ENCODE assay signal across 9 cellular contexts in the genomic region with DNA sequence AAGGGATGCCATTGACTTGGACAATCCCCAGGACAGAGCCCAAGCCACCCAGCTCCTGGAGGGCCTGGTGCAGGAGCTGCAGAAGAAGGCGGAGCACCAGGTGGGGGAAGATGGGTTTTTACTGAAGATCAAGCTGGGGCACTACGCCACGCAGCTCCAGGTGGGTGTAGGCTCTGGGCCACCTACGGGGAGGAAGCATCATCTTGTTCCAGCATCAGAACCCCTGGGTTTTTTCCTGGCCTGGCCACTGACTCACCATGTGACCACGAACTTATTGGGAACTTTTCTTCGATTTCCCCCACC. TPM values are rescaled to one million over a fixed set of nuclear protein-coding genes. Genes with fewer than 3 reads are reported as not detected.
A peak's percentile ranks its signal among the peaks of the same experiment; 100 is the strongest.
DNase-seq lines count a peak whose midpoint lies in the region; ATAC-seq and TF ChIP-seq lines count a peak whose summit lies in the region.
"Had no signal": no experiment of that assay in that cellular context is flagged by ENCODE, and none has a peak within 500 bp of the region (broad histone marks: within the 10 kb centered on the region; RNA-seq: fewer than 3 reads in every experiment).

No MANE protein-coding gene starts in this region.

- ATAC-seq in GM21360 (IDR thresholded peaks at IDR 0.05; ENCODE audit: unreplicated experiment): no peak
- ATAC-seq in GM21723 (IDR thresholded peaks at IDR 0.05; ENCODE audit: unreplicated experiment): no peak

- 83 to 99% (median 89%) methylated on average over 5 to 6 of the region's 6 CpGs for WGBS in adrenal gland, 4 donors

- peak overlapping the region; percentile 89 for H3K4me2 ChIP-seq in BLaER1

- no peak overlapping the region for H3K9ac ChIP-seq in BLaER1

- DNase-seq in T-helper 9 cell (peak; percentile 27), adrenal gland (peak in 1 of 7 donors; percentile 28), NCI-H2081 (lab: John Stamatoyannopoulos, UW) (no peak), AG08396 (ENCODE audit: low spot score) (no peak)
- DNase-seq in stimulated activated CD4-positive, alpha-beta T cell treated with anti-CD3 and anti-CD28 coated beads, Interleukin-12 subunit alpha, Interleukin-12 subunit beta, amount 100 ng/mL, for 24 hours (ENCODE audit: low read depth in 2 of 2): peak; percentile 44 to 63
- DNase-seq: NCI-H1694 had no signal

- H3K27ac ChIP-seq in BLaER1: 0 out of 2 replicates have a peak overlapping the region, but pooled peaks have one; percentile 82
- H3K27ac ChIP-seq in adrenal gland: peak overlapping the region in 3 of 5 donors; percentile 88 to 96 (median 89)

- no peak for TF ChIP-seq POLR2A in adrenal gland (IDR thresholded peaks at IDR 0.05)

- H3K9me3 ChIP-seq in BLaER1 (no peaks in the 10 kb centered on the region), adrenal gland (replicated peaks in 1 of 3) (no peaks in the 10 kb centered on the region)

- H3K27me3 ChIP-seq in BLaER1 (peaks cover 4% of the 10 kb centered on the region; the same call in 1 of the 2 replicates), adrenal gland (no peaks in the 10 kb centered on the region)

- peaks cover 43% of the 10 kb centered on the region for H3K36me3 ChIP-seq in BLaER1
- peaks cover 0 to 30% of the 10 kb centered on the region in 2 donors for H3K36me3 ChIP-seq in adrenal gland (replicated peaks in 1 of 2)

- TF ChIP-seq CTCF in adrenal gland (IDR thresholded peaks at IDR 0.05): no peak

- H4K20me1 ChIP-seq in BLaER1: peaks cover 31% of the 10 kb centered on the region

- H3K4me3 ChIP-seq in BLaER1: no peak overlapping the region
- peak overlapping the region in 1 of 4 donors; percentile 59 for H3K4me3 ChIP-seq in adrenal gland

- H3K4me1 ChIP-seq in BLaER1 (peaks cover 53% of the 10 kb centered on the region), adrenal gland (replicated peaks in 1 of 2) (peaks cover 35 to 40% of the 10 kb centered on the region in 2 donors)

- intact Hi-C loops in adrenal gland (cut with DNase I): no loop called here

RNA-seq across cellular contexts. Expression of a gene that starts 1.5 kb away (rescaled TPM):
- 100 to 1,000 TPM in 4 of 8 donors, 10 to 100 TPM in 4; 39.9 to 169 (median 102) TPM for total RNA-seq in adrenal gland
- 10 to 100 TPM; 22.6 to 51.4 (median 39.2) TPM for polyA plus RNA-seq in adrenal gland

RNA-seq across cellular contexts. Expression of a gene that starts 13.6 kb away (rescaled TPM):
- total RNA-seq in adrenal gland: 100 to 1,000 TPM in 6 of 8 donors, 10 to 100 TPM in 2; 79.0 to 128 (median 114) TPM
- polyA plus RNA-seq in adrenal gland: 10 to 100 TPM; 44.7 to 70.6 (median 58.1) TPM

Comparison
In these comparisons a context has a peak if more than half of its experiments do, and no peak if none do; other contexts are left out.
1. DNase-seq: peak in T-helper 9 cell (single experiment) and stimulated activated CD4-positive, alpha-beta T cell treated with anti-CD3 and anti-CD28 coated beads, Interleukin-12 subunit alpha, Interleukin-12 subunit beta, amount 100 ng/mL, for 24 hours (2 of 2); none in NCI-H2081 (0 of 2) and AG08396 (single experiment).